ENCODE assay signal across 8 cellular contexts in genomic region chr2:85998071-85998991, GRCh38.
A peak's percentile ranks its signal among the peaks of the same experiment; 100 is the strongest.
DNase-seq lines count a peak whose midpoint lies in the region; ATAC-seq and TF ChIP-seq lines count a peak whose summit lies in the region.

No MANE protein-coding gene starts in this region.

- no peaks in the 10 kb centered on the region for H3K36me3 ChIP-seq in naive thymus-derived CD4-positive, alpha-beta T cell (ENCODE audit: control insufficient read depth in 2 of 3, insufficient read depth in 3 of 3, low read length in 3 of 3)

- H3K9me3 Mint-ChIP-seq in IgD-negative memory B cell = no peaks in the 10 kb centered on the region
- peaks cover 0 to 4% (median 0%) of the 10 kb centered on the region in 11 donors for H3K9me3 Mint-ChIP-seq in naive thymus-derived CD4-positive, alpha-beta T cell

- H3K27ac Mint-ChIP-seq in IgD-negative memory B cell = peak overlapping the region; percentile 80 to 92 (median 92)
- H3K27ac Mint-ChIP-seq in naive thymus-derived CD4-positive, alpha-beta T cell = peak overlapping the region; percentile 85 to 96 (median 93)

- CTCF ChIA-PET in naive thymus-derived CD4-positive, alpha-beta T cell (lab: Charles Lee) = interaction anchor here (0.5 to 1.7 kb wide), 2 partner anchors 25 to 80 kb away, joined by 4 to 6 read pairs; no protein-coding TSS in a partner anchor

- H3K27ac ChIP-seq in coronary artery = peak overlapping the region; percentile 64 to 91
- H3K27ac ChIP-seq in naive thymus-derived CD4-positive, alpha-beta T cell (ENCODE audit: low read depth, low read length) = peak overlapping the region; percentile 66

- TF ChIP-seq CTCF in coronary artery (IDR thresholded peaks at IDR 0.05) = no peak

- no peaks in the 10 kb centered on the region for H3K27me3 ChIP-seq in naive thymus-derived CD4-positive, alpha-beta T cell (ENCODE audit: control insufficient read depth in 2 of 2, insufficient read depth in 2 of 2, low read length in 2 of 2)

- H3K4me1 ChIP-seq in naive thymus-derived CD4-positive, alpha-beta T cell (ENCODE audit: control insufficient read depth in 2 of 2, insufficient read depth in 2 of 2, low read length in 2 of 2) = peaks cover 55 to 58% of the 10 kb centered on the region in 2 donors

- no peaks in the 10 kb centered on the region for H3K36me3 Mint-ChIP-seq in IgD-negative memory B cell
- H3K36me3 Mint-ChIP-seq in naive thymus-derived CD4-positive, alpha-beta T cell = peaks cover 0 to 22% (median 0%) of the 10 kb centered on the region in 5 donors

- no peak for ATAC-seq in naive thymus-derived CD4-positive, alpha-beta T cell
- no peak for ATAC-seq in HG03571 (IDR thresholded peaks at IDR 0.05; ENCODE audit: unreplicated experiment)

- intact Hi-C loops in naive thymus-derived CD4-positive, alpha-beta T cell (cut with micrococcal nuclease) = loop anchor here (2.0 to 5.0 kb wide), 4 partner anchors 66 to 146 kb away; partner anchors contain the start of gene ST3GAL5 (in 1 of the 2)

- DNase-seq in AG08395 (ENCODE audit: low spot score) (peak; percentile 80), coronary artery (ENCODE audit: low spot score) (peak; percentile 86), nucleus accumbens (lab: John Stamatoyannopoulos, UW) (no peak), NCI-H1436 (lab: John Stamatoyannopoulos, UW) (no peak), putamen (ENCODE audit: low spot score) (no peak)
- DNase-seq in naive thymus-derived CD4-positive, alpha-beta T cell = peak in 4 of 9 donors; percentile 9 to 39 (median 25)

- POLR2A ChIA-PET in naive thymus-derived CD4-positive, alpha-beta T cell (lab: Charles Lee) = interaction anchor here (0.8 to 1.0 kb wide), 2 partner anchors 38 to 39 kb away, joined by 3 to 5 read pairs; no protein-coding TSS in a partner anchor

- H3K9me3 ChIP-seq in naive thymus-derived CD4-positive, alpha-beta T cell (ENCODE audit: control insufficient read depth in 2 of 3, low read length in 3 of 3) = no peaks in the 10 kb centered on the region

- peaks cover 52 to 80% (median 60%) of the 10 kb centered on the region in 3 donors for H3K4me1 Mint-ChIP-seq in IgD-negative memory B cell
- H3K4me1 Mint-ChIP-seq in naive thymus-derived CD4-positive, alpha-beta T cell = peaks cover 37 to 85% (median 71%) of the 10 kb centered on the region in 7 donors

- peak overlapping the region in 3 of 4 donors; percentile 52 to 93 (median 89) for H3K4me3 Mint-ChIP-seq in IgD-negative memory B cell
- peak overlapping the region; percentile 55 to 83 (median 66) for H3K4me3 Mint-ChIP-seq in naive thymus-derived CD4-positive, alpha-beta T cell

- no peaks in the 10 kb centered on the region for H3K27me3 Mint-ChIP-seq in IgD-negative memory B cell
- H3K27me3 Mint-ChIP-seq in naive thymus-derived CD4-positive, alpha-beta T cell = no peaks in the 10 kb centered on the region

- peak overlapping the region; percentile 52 for H3K4me3 ChIP-seq in coronary artery
- H3K4me3 ChIP-seq in naive thymus-derived CD4-positive, alpha-beta T cell (ENCODE audit: low read length) = peak overlapping the region; percentile 33

Comparison
In these comparisons a context has a peak if more than half of its experiments do, and no peak if none do; other contexts are left out.
1. DNase-seq: peak in AG08395 (single experiment) and coronary artery (single experiment); none in nucleus accumbens (0 of 56), NCI-H1436 (single experiment) and putamen (single experiment).